Comparison of ENCODE assay signal across 33 cellular contexts in the genomic region with DNA sequence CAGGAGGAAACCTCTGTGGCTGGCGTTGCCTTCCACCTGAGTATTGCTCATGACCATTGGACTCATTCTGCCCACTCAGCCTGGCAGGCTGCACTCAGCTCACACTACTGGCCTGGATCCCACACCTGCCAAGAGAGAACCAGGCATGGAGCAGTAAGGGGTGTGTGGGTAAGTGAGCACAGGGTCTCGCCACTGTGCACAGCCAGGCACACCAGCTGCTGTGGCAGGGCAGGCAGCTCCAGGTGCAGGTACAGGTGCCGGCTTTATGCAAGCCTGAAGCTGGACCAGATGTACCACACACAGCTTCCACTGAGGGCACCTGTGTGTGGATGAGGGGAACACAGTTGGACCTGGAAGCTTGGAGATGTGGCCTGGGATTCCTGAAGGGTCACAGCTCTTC.
"Had no signal": no experiment of that assay in that cellular context is flagged by ENCODE, and none has a peak within 500 bp of the region (broad histone marks: within the 10 kb centered on the region; RNA-seq: fewer than 3 reads in every experiment).

No MANE protein-coding gene starts in this region.

- DNase-seq: activated B cell treated with CpG ODN at 0.5 μM for 24 hours; activated CD4-positive, alpha-beta T cell treated with anti-CD3 and anti-CD28 coated beads for 48 hours; activated CD4-positive, alpha-beta T cell treated with anti-CD3 and anti-CD28 coated beads, Interleukin-2, amount 50 U/mL, for 1 hour; activated CD4-positive, alpha-beta T cell treated with anti-CD3 and anti-CD28 coated beads, Interleukin-2, amount 50 U/mL, for 48 hours; activated CD8-positive, alpha-beta memory T cell treated with anti-CD3 and anti-CD28 coated beads for 24 hours; activated CD8-positive, alpha-beta T cell treated with anti-CD3 and anti-CD28 coated beads for 36 hours; activated effector memory CD4-positive, alpha-beta T cell treated with Interleukin-2 at 50 U/mL for 16 hours; activated gamma-delta T cell treated with Interleukin-2 at 50 U/mL for 16 hours; activated naive CD4-positive, alpha-beta T cell treated with anti-CD3 and anti-CD28 coated beads, Interleukin-2, amount 50 U/mL, for 16 hours; activated naive CD4-positive, alpha-beta T cell treated with Interleukin-2 at 50 U/mL for 16 hours; activated T-cell treated with anti-CD3 and anti-CD28 coated beads, Interleukin-2, amount 50 U/mL, for 4 hours; brain microvascular endothelial cell; dorsolateral prefrontal cortex; effector memory CD4-positive, alpha-beta T cell; endodermal cell; foreskin fibroblast; gastrocnemius medialis; glutamatergic neuron; SW 1271; T-cell; T-helper 17 cell; T1000; WERI-Rb-1 had no signal

- H3K36me3 Mint-ChIP-seq: activated naive CD8-positive, alpha-beta T cell; T-cell had no signal

- H3K36me3 ChIP-seq: ascending aorta, brain microvascular endothelial cell, gastrocnemius medialis, WERI-Rb-1 had no signal

- H3K4me3 ChIP-seq: ascending aorta, coronary artery, dorsolateral prefrontal cortex, gastrocnemius medialis had no signal

- H3K27ac ChIP-seq: ascending aorta, brain microvascular endothelial cell, coronary artery, dorsolateral prefrontal cortex, gastrocnemius medialis, WERI-Rb-1 had no signal

- ATAC-seq: activated CD4-positive, CD25-positive, alpha-beta regulatory T cell treated with anti-CD3 and anti-CD28 coated beads, Interleukin-2, amount 50 U/mL, for 24 hours; activated CD8-positive, alpha-beta T cell treated with anti-CD3 and anti-CD28 coated beads for 36 hours; activated T-cell treated with anti-CD3 and anti-CD28 coated beads, Interleukin-2, amount 50 U/mL, for 4 hours; activated T-helper 17 cell treated with anti-CD3 and anti-CD28 coated beads, Interleukin-2, amount 50 U/mL, for 72 hours; esophagus mucosa; gastrocnemius medialis; T-helper 17 cell had no signal

- H3K4me1 ChIP-seq: ascending aorta, gastrocnemius medialis had no signal

- H3K27ac Mint-ChIP-seq: activated B cell treated with CpG ODN at 0.5 μM for 24 hours; activated CD8-positive, alpha-beta T cell treated with anti-CD3 and anti-CD28 coated beads for 36 hours; activated naive CD8-positive, alpha-beta T cell; activated T-helper 17 cell treated with anti-CD3 and anti-CD28 coated beads, Interleukin-2, amount 50 U/mL, for 72 hours; dendritic cell treated with granulocyte-macrophage colony-stimulating factor and Interleukin-4, amounts not matched to agents 40 ng/mL and 50 ng/mL, for 4 days; endodermal cell; T-cell; T-helper 17 cell; T-helper 2 cell treated with Interferon-gamma antibody and Interleukin-4, amounts not matched to agents 5 μg/mL and 100 μg/mL, for 36 hours had no signal

- H3K27me3 Mint-ChIP-seq: activated B cell treated with CpG ODN at 0.5 μM for 24 hours; activated CD8-positive, alpha-beta T cell treated with anti-CD3 and anti-CD28 coated beads for 36 hours; activated naive CD8-positive, alpha-beta T cell; central memory CD8-positive, alpha-beta T cell; dendritic cell treated with granulocyte-macrophage colony-stimulating factor and Interleukin-4, amounts not matched to agents 40 ng/mL and 50 ng/mL, for 4 days; T-cell; T-helper 17 cell had no signal

- H3K9me3 ChIP-seq: ascending aorta, gastrocnemius medialis had no signal

- FAIRE-seq: bronchial epithelial cell had no signal

- H3K4me1 Mint-ChIP-seq: activated B cell treated with CpG ODN at 0.5 μM for 24 hours; activated T-helper 17 cell treated with anti-CD3 and anti-CD28 coated beads, Interleukin-2, amount 50 U/mL, for 72 hours had no signal

- H3K9me3 Mint-ChIP-seq: activated CD8-positive, alpha-beta T cell treated with anti-CD3 and anti-CD28 coated beads for 36 hours; T-cell had no signal

- H3K27me3 ChIP-seq: ascending aorta, brain microvascular endothelial cell, gastrocnemius medialis had no signal

- H3K4me3 Mint-ChIP-seq: activated B cell treated with CpG ODN at 0.5 μM for 24 hours; activated CD8-positive, alpha-beta T cell treated with anti-CD3 and anti-CD28 coated beads for 36 hours; activated naive CD8-positive, alpha-beta T cell; activated T-cell treated with anti-CD3 and anti-CD28 coated beads, Interleukin-2, amount 50 U/mL, for 4 hours; activated T-helper 17 cell treated with anti-CD3 and anti-CD28 coated beads, Interleukin-2, amount 50 U/mL, for 72 hours; central memory CD8-positive, alpha-beta T cell; dendritic cell treated with granulocyte-macrophage colony-stimulating factor and Interleukin-4, amounts not matched to agents 40 ng/mL and 50 ng/mL, for 4 days; endodermal cell; T-cell; T-helper 17 cell; T-helper 2 cell treated with Interferon-gamma antibody and Interleukin-4, amounts not matched to agents 5 μg/mL and 100 μg/mL, for 36 hours had no signal
